9 cellular contexts compared by ENCODE assay signal in the genomic region with DNA sequence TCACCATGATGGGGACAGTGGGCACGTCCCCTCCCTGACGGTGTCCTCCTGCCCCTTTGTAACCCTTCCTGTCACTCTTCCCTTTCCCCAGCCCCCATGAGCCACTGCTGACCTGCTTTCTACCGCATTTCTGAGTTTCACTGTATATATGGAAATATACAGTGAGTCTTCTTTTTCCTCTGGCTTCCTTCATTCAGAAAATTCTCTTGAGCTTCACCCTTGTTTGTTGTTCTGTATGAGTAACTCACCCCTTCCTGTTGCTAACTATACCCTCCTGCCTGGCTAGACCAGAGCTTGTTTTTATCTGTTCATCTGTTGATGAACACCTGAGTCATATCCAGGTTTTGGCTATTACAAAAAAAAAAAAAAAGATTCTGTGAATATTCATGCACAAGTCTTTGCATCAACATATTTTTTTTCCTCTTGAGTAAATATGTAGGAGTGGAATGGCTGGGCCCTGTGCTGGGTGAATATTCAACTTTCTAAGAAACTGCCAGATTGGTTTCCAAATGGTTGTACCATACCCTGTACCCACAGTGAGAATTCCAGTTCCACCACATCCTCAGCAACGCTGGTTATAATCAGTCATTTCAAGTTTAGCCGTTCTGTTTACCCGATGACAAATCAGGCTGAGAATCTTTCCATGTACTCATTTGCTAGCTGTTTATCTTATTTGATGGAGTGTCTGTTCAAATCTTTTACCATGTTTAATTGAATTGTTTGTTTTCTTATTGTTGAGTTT.
DNase-seq lines count a peak whose midpoint lies in the region; ATAC-seq and TF ChIP-seq lines count a peak whose summit lies in the region.
"Had no signal": no experiment of that assay in that cellular context is flagged by ENCODE, and none has a peak within 500 bp of the region (broad histone marks: within the 10 kb centered on the region; RNA-seq: fewer than 3 reads in every experiment).

No MANE protein-coding gene starts in this region.

- H3K27me3 ChIP-seq in body of pancreas: no peaks in the 10 kb centered on the region

- intact Hi-C loops in body of pancreas (cut with DNase I): no loop called here
- intact Hi-C loops in cardiac septum (cut with DNase I): no loop called here

- TF ChIP-seq CTCF in body of pancreas (IDR thresholded peaks at IDR 0.05): no peak

- TF ChIP-seq POLR2A in body of pancreas (IDR thresholded peaks at IDR 0.05): no peak

- peaks cover 10% of the 10 kb centered on the region for H3K4me1 ChIP-seq in body of pancreas
- H3K4me1 ChIP-seq: HAP-1 had no signal

- WGBS in body of pancreas, 2 donors: 49 to 51% methylated on average over 6 of the region's 6 CpGs

- DNase-seq in DMS79 (lab: John Stamatoyannopoulos, UW) (peak; percentile 51), body of pancreas (peak in 2 of 4 donors; percentile 19 to 27), myocyte (ENCODE audit: low read depth) (peak; percentile 53), cardiac septum (ENCODE audit: low spot score) (no peak), NCI-H2029 (lab: John Stamatoyannopoulos, UW) (no peak), KG1 (lab: John Stamatoyannopoulos, UW) (no peak)

- peak; percentile 81 for ATAC-seq in body of pancreas
- ATAC-seq in GM19035 (IDR thresholded peaks at IDR 0.05; ENCODE audit: unreplicated experiment): no peak

- H3K4me3 ChIP-seq in body of pancreas: no peak overlapping the region
- H3K4me3 ChIP-seq: HAP-1 had no signal

- H3K27ac ChIP-seq in body of pancreas: peak overlapping the region in 3 of 4 donors; percentile 29 to 41 (median 39)

- no peaks in the 10 kb centered on the region for H3K36me3 ChIP-seq in body of pancreas (replicated peaks in 1 of 2; ENCODE audit: insufficient read depth in 1 of 2, low read depth in 2 of 2)
- H3K36me3 ChIP-seq: HAP-1 had no signal

- no peaks in the 10 kb centered on the region for H3K9me3 ChIP-seq in body of pancreas
- H3K9me3 ChIP-seq: HAP-1 had no signal

TF ChIP-seq in PFSK-1, 5 proteins besides CTCF, POLR2A, EP300 and RAD21:
- TF ChIP-seq, protein P1, sequence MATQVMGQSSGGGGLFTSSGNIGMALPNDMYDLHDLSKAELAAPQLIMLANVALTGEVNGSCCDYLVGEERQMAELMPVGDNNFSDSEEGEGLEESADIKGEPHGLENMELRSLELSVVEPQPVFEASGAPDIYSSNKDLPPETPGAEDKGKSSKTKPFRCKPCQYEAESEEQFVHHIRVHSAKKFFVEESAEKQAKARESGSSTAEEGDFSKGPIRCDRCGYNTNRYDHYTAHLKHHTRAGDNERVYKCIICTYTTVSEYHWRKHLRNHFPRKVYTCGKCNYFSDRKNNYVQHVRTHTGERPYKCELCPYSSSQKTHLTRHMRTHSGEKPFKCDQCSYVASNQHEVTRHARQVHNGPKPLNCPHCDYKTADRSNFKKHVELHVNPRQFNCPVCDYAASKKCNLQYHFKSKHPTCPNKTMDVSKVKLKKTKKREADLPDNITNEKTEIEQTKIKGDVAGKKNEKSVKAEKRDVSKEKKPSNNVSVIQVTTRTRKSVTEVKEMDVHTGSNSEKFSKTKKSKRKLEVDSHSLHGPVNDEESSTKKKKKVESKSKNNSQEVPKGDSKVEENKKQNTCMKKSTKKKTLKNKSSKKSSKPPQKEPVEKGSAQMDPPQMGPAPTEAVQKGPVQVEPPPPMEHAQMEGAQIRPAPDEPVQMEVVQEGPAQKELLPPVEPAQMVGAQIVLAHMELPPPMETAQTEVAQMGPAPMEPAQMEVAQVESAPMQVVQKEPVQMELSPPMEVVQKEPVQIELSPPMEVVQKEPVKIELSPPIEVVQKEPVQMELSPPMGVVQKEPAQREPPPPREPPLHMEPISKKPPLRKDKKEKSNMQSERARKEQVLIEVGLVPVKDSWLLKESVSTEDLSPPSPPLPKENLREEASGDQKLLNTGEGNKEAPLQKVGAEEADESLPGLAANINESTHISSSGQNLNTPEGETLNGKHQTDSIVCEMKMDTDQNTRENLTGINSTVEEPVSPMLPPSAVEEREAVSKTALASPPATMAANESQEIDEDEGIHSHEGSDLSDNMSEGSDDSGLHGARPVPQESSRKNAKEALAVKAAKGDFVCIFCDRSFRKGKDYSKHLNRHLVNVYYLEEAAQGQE (IDR thresholded peaks at IDR 0.05; ENCODE audit: insufficient read depth in 1 of 2, low read depth in 2 of 2, low read length in 2 of 2): 0 out of 4 replicates have a peak, but pooled peaks of 1 of the 2 experiments have one; percentile 7
- peak; percentile 61 for TF ChIP-seq POLR2AphosphoS5 (IDR thresholded peaks at IDR 0.05; ENCODE audit: low read depth, low read length)
- peak; percentile 38; the same call in 1 of the 2 replicates for TF ChIP-seq SIN3A (IDR thresholded peaks at IDR 0.05; ENCODE audit: borderline replicate concordance, insufficient read depth, low read length)
- 0 out of 2 replicates have a peak, but pooled peaks have one; percentile 30 for TF ChIP-seq TAF1 (IDR thresholded peaks at IDR 0.05; ENCODE audit: borderline replicate concordance, insufficient read depth, low read length)
- no peak for TF ChIP-seq FOXP2 (optimal IDR thresholded peaks at IDR 0.05; ENCODE audit: borderline replicate concordance, extremely low read depth, extremely low read length, insufficient read depth)

Comparison
In these comparisons a context has a peak if more than half of its experiments do, and no peak if none do; other contexts are left out.
1. DNase-seq: peak in DMS79 (single experiment) and myocyte (single experiment); none in cardiac septum (single experiment), NCI-H2029 (single experiment) and KG1 (single experiment).